2 cellular contexts compared by ENCODE assay signal in genomic region chr2:47360283-47360682, GRCh38.
TF ChIP-seq lines count a peak whose summit lies in the region.

No MANE protein-coding gene starts in this region.

TF ChIP-seq in HCT116, 20 proteins besides CTCF, POLR2A, EP300 and RAD21:
- no peak for TF ChIP-seq JUND (IDR thresholded peaks at IDR 0.05)
TF ChIP-seq in HCT116: peak in this region for 0.

TF ChIP-seq in HepG2, 621 proteins besides CTCF, POLR2A, EP300 and RAD21:
- no peak for TF ChIP-seq ZNF766 (CRISPR knock-in tag; IDR thresholded peaks at IDR 0.05; ENCODE audit: borderline replicate concordance)
- TF ChIP-seq SMARCE1 (IDR thresholded peaks at IDR 0.05; ENCODE audit: borderline replicate concordance) = no peak
- TF ChIP-seq BCL6 (CRISPR knock-in tag; IDR thresholded peaks at IDR 0.05) = 0 out of 2 replicates have a peak, but pooled peaks have one; percentile 5
- TF ChIP-seq HNF4A (CRISPR knock-in tag; IDR thresholded peaks at IDR 0.05) = peak; percentile 55; the same call in 1 of the 2 replicates
- TF ChIP-seq TCF7 (IDR thresholded peaks at IDR 0.05; ENCODE audit: low read depth) = no peak
- TF ChIP-seq PHF21A (CRISPR knock-in tag; IDR thresholded peaks at IDR 0.05) = peak; percentile 60
- no peak for TF ChIP-seq ZBTB20 (CRISPR knock-in tag; IDR thresholded peaks at IDR 0.05; ENCODE audit: borderline replicate concordance, low read depth)
- TF ChIP-seq HMG20A (CRISPR knock-in tag; IDR thresholded peaks at IDR 0.05; ENCODE audit: borderline replicate concordance) = 0 out of 2 replicates have a peak, but pooled peaks have one; percentile 22
- no peak for TF ChIP-seq SOX13 (IDR thresholded peaks at IDR 0.05)
- TF ChIP-seq SOX13 (CRISPR knock-in tag; conservative IDR thresholded peaks at IDR 0.05 in 1 of 2, IDR thresholded peaks at IDR 0.05 in 1 of 2) = 0 out of 4 replicates have a peak, but pooled peaks of 1 of the 2 experiments have one; percentile 29
- 0 out of 4 replicates have a peak, but pooled peaks of 1 of the 2 experiments have one; percentile 4 for TF ChIP-seq NR2F1 (CRISPR knock-in tag; IDR thresholded peaks at IDR 0.05)
- no peak for TF ChIP-seq SNRNP70 (IDR thresholded peaks at IDR 0.05; ENCODE audit: low read depth, low read length)
- TF ChIP-seq NR2F6 (IDR thresholded peaks at IDR 0.05) = no peak
- TF ChIP-seq NR2F6 (CRISPR knock-in tag; IDR thresholded peaks at IDR 0.05) = 0 out of 2 replicates have a peak, but pooled peaks have one; percentile 17
- TF ChIP-seq CAMTA2 (CRISPR knock-in tag; IDR thresholded peaks at IDR 0.05; ENCODE audit: borderline replicate concordance) = no peak
